Comparison of ENCODE assay signal across 24 cellular contexts in genomic region chr6:163375361-163375760, GRCh38.
"Had no signal": no experiment of that assay in that cellular context is flagged by ENCODE, and none has a peak within 500 bp of the region (broad histone marks: within the 10 kb centered on the region; RNA-seq: fewer than 3 reads in every experiment).

No MANE protein-coding gene starts in this region.

- H3K4me3 ChIP-seq: coronary artery, dorsolateral prefrontal cortex, esophagus squamous epithelium, gastrocnemius medialis, heart right ventricle, left lung, lower lobe of right lung had no signal

- FAIRE-seq: colon, islet of Langerhans, keratinocyte had no signal

- H3K27me3 ChIP-seq: dorsolateral prefrontal cortex, gastrocnemius medialis, heart right ventricle, left lung had no signal

- H3K27ac ChIP-seq: coronary artery, dorsolateral prefrontal cortex, epithelial cell of prostate, esophagus squamous epithelium, gastrocnemius medialis, heart right ventricle, left lung, lower lobe of right lung had no signal

- ATAC-seq: esophagus mucosa, gastrocnemius medialis, heart right ventricle, left cardiac atrium, left lung, left ventricle myocardium superior, lower lobe of right lung had no signal

- H3K36me3 ChIP-seq: esophagus squamous epithelium, gastrocnemius medialis, heart right ventricle, left lung, lower lobe of right lung had no signal

- H3K9me3 ChIP-seq: esophagus squamous epithelium, gastrocnemius medialis, heart right ventricle, left lung, lower lobe of right lung had no signal

- DNase-seq: dermis blood vessel endothelial cell; effector CD4-positive, alpha-beta T cell; effector memory CD4-positive, alpha-beta T cell; erythroblast; esophagus squamous epithelium; foreskin fibroblast; foreskin melanocyte; gastrocnemius medialis; glutamatergic neuron; heart right ventricle; hippocampal formation; left cardiac atrium; left lung; left ventricle myocardium superior; lower lobe of right lung; mesenchymal stem cell; midbrain had no signal

- H3K4me1 ChIP-seq: esophagus squamous epithelium, gastrocnemius medialis, left lung, lower lobe of right lung had no signal
